8 cellular contexts compared by ENCODE assay signal in the genomic region with DNA sequence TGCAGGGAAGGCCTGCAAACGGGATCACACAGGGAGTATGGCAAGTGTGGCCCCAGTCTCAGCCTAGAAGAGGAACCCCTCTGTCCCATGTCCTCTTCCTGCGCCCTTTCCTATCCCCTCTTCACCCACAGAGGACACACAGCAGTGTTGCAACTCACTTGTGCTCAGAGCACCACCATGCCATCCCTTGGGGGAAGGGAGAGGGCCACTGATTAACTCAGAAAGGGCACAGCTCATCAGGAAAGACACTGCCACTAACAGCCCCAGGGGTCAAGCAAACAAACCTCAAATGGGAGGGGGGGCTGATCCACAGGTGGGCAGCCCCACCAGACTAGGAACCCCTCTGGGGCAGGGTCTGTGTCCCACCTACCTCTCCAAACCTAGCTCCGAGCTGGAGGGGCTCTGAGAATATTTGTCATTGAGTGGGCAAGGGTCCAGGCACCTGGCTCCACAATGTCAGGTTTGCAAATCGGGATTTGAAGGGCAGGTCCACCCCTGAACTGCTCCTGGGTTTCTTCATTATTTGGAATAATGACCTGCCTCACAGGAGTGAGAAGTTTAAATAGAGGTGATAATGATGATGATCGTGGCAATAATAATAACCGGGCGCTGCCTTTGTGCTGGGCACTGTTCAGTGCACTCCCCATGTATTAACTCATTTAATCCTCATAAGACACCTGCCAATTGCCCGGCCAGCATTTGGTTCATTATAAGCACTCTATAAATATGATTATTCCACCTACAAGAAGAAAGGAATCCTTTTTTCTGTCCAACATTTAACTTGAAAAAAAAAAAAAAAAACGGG. TPM values are rescaled to one million over a fixed set of nuclear protein-coding genes. Genes with fewer than 3 reads are reported as not detected.
DNase-seq lines count a peak whose midpoint lies in the region; TF ChIP-seq lines count a peak whose summit lies in the region.

No MANE protein-coding gene starts in this region.

- H3K9me3 ChIP-seq in iPS-18c (ENCODE audit: control insufficient read depth, insufficient read depth, low read length), result peaks cover 4% of the 10 kb centered on the region
- H3K9me3 ChIP-seq in suprapubic skin, result no peaks in the 10 kb centered on the region

- H3K27ac Mint-ChIP-seq in T-helper 1 cell treated with Interleukin-12 subunit alpha and Interleukin-12 subunit beta and Interleukin-4 antibody, amounts not matched to agents 30 μg/mL and 1 μg/mL, for 36 hours, result peak overlapping the region; percentile 89
- peak overlapping the region; percentile 87 for H3K27ac Mint-ChIP-seq in activated T-helper 2 cell treated with anti-CD3 and anti-CD28 coated beads, Interferon-gamma antibody, Interleukin-2, Interleukin-4, amounts not matched to agents 10 μg/mL and 5 μg/mL and 100 μg/mL, durations not matched to agents 14 hours and 24 hours and 36 hours

- no peak for TF ChIP-seq CTCF in suprapubic skin (IDR thresholded peaks at IDR 0.05)

- H3K4me3 Mint-ChIP-seq in T-helper 1 cell treated with Interleukin-12 subunit alpha and Interleukin-12 subunit beta and Interleukin-4 antibody, amounts not matched to agents 30 μg/mL and 1 μg/mL, for 36 hours, result peak overlapping the region; percentile 96
- peak overlapping the region; percentile 95 for H3K4me3 Mint-ChIP-seq in activated T-helper 2 cell treated with anti-CD3 and anti-CD28 coated beads, Interferon-gamma antibody, Interleukin-2, Interleukin-4, amounts not matched to agents 10 μg/mL and 5 μg/mL and 100 μg/mL, durations not matched to agents 14 hours and 24 hours and 36 hours (ENCODE audit: low read depth)

- no peak for TF ChIP-seq EP300 in suprapubic skin (IDR thresholded peaks at IDR 0.05)

- 33% methylated on average over 9 of the region's 9 CpGs for WGBS in suprapubic skin

- no peaks in the 10 kb centered on the region for H3K9me3 Mint-ChIP-seq in T-helper 1 cell treated with Interleukin-12 subunit alpha and Interleukin-12 subunit beta and Interleukin-4 antibody, amounts not matched to agents 30 μg/mL and 1 μg/mL, for 36 hours
- no peaks in the 10 kb centered on the region for H3K9me3 Mint-ChIP-seq in activated T-helper 2 cell treated with anti-CD3 and anti-CD28 coated beads, Interferon-gamma antibody, Interleukin-2, Interleukin-4, amounts not matched to agents 10 μg/mL and 5 μg/mL and 100 μg/mL, durations not matched to agents 14 hours and 24 hours and 36 hours

- no peak for TF ChIP-seq POLR2A in suprapubic skin (IDR thresholded peaks at IDR 0.05)

- peaks cover 5% of the 10 kb centered on the region for H3K27me3 Mint-ChIP-seq in T-helper 1 cell treated with Interleukin-12 subunit alpha and Interleukin-12 subunit beta and Interleukin-4 antibody, amounts not matched to agents 30 μg/mL and 1 μg/mL, for 36 hours (ENCODE audit: low read depth)
- no peaks in the 10 kb centered on the region for H3K27me3 Mint-ChIP-seq in activated T-helper 2 cell treated with anti-CD3 and anti-CD28 coated beads, Interferon-gamma antibody, Interleukin-2, Interleukin-4, amounts not matched to agents 10 μg/mL and 5 μg/mL and 100 μg/mL, durations not matched to agents 14 hours and 24 hours and 36 hours (ENCODE audit: low read depth)

- H3K4me3 ChIP-seq in iPS-18c (ENCODE audit: insufficient read depth, low read depth, low read length) (peak overlapping the region; percentile 79; the same call in 1 of the 2 replicates), suprapubic skin (peak overlapping the region; percentile 88)

- no peak overlapping the region for H3K27ac ChIP-seq in suprapubic skin

- H3K4me1 Mint-ChIP-seq in T-helper 1 cell treated with Interleukin-12 subunit alpha and Interleukin-12 subunit beta and Interleukin-4 antibody, amounts not matched to agents 30 μg/mL and 1 μg/mL, for 36 hours (ENCODE audit: low read depth), result peaks cover 33% of the 10 kb centered on the region
- H3K4me1 Mint-ChIP-seq in activated T-helper 2 cell treated with anti-CD3 and anti-CD28 coated beads, Interferon-gamma antibody, Interleukin-2, Interleukin-4, amounts not matched to agents 10 μg/mL and 5 μg/mL and 100 μg/mL, durations not matched to agents 14 hours and 24 hours and 36 hours (ENCODE audit: low read depth), result peaks cover 14% of the 10 kb centered on the region

- H3K36me3 Mint-ChIP-seq in T-helper 1 cell treated with Interleukin-12 subunit alpha and Interleukin-12 subunit beta and Interleukin-4 antibody, amounts not matched to agents 30 μg/mL and 1 μg/mL, for 36 hours (ENCODE audit: low read depth), result no peaks in the 10 kb centered on the region
- no peaks in the 10 kb centered on the region for H3K36me3 Mint-ChIP-seq in activated T-helper 2 cell treated with anti-CD3 and anti-CD28 coated beads, Interferon-gamma antibody, Interleukin-2, Interleukin-4, amounts not matched to agents 10 μg/mL and 5 μg/mL and 100 μg/mL, durations not matched to agents 14 hours and 24 hours and 36 hours (ENCODE audit: low read depth)

- DNase-seq in T-helper 1 cell (no peak), suprapubic skin (ENCODE audit: low spot score in 2 of 2) (no peak), RKO (ENCODE audit: low spot score) (no peak), DMS79 (lab: John Stamatoyannopoulos, UW) (no peak), NCI-H2029 (lab: John Stamatoyannopoulos, UW) (no peak)
- DNase-seq in activated T-helper 2 cell treated with anti-CD3 and anti-CD28 coated beads, Interferon-gamma antibody, Interleukin-2, Interleukin-4, amounts not matched to agents 10 μg/mL and 5 μg/mL and 100 μg/mL, durations not matched to agents 14 hours and 24 hours and 36 hours (ENCODE audit: low spot score), result no peak

- no peaks in the 10 kb centered on the region for H3K27me3 ChIP-seq in suprapubic skin

- H3K36me3 ChIP-seq in suprapubic skin, result peaks cover 8% of the 10 kb centered on the region

- intact Hi-C loops in activated T-helper 2 cell treated with anti-CD3 and anti-CD28 coated beads, Interferon-gamma antibody, Interleukin-2, Interleukin-4, amounts not matched to agents 10 μg/mL and 5 μg/mL and 100 μg/mL, durations not matched to agents 14 hours and 24 hours and 36 hours (cut with micrococcal nuclease), result loop anchor here (5.0 kb wide), 1 partner anchor 111 kb away; no protein-coding TSS in a partner anchor

- peaks cover 37% of the 10 kb centered on the region for H3K4me1 ChIP-seq in suprapubic skin

RNA-seq across cellular contexts. Expression of a gene that starts 1.0 kb away (rescaled TPM):
- total RNA-seq in activated T-helper 2 cell treated with anti-CD3 and anti-CD28 coated beads, Interferon-gamma antibody, Interleukin-2, Interleukin-4, amounts not matched to agents 10 μg/mL and 5 μg/mL and 100 μg/mL, durations not matched to agents 14 hours and 24 hours and 36 hours, result 4.4 and 5.0 TPM in 2 replicates
- total RNA-seq in suprapubic skin, result 10 to 100 TPM; 25.0 to 33.0 (median 29.6) TPM

RNA-seq across cellular contexts. Expression of a gene that starts 41.9 kb away (rescaled TPM):
- not detected in 2 replicates for total RNA-seq in activated T-helper 2 cell treated with anti-CD3 and anti-CD28 coated beads, Interferon-gamma antibody, Interleukin-2, Interleukin-4, amounts not matched to agents 10 μg/mL and 5 μg/mL and 100 μg/mL, durations not matched to agents 14 hours and 24 hours and 36 hours
- 1 to 10 TPM in 2 of 4 donors, under 1 TPM in 1, not detected in 1; 0.38 to 1.3 (median 1.2) TPM for total RNA-seq in suprapubic skin

RNA-seq across cellular contexts. Expression of a gene that starts 55.1 kb away (rescaled TPM):
- 48.5 and 49.4 TPM in 2 replicates for total RNA-seq in activated T-helper 2 cell treated with anti-CD3 and anti-CD28 coated beads, Interferon-gamma antibody, Interleukin-2, Interleukin-4, amounts not matched to agents 10 μg/mL and 5 μg/mL and 100 μg/mL, durations not matched to agents 14 hours and 24 hours and 36 hours
- 100 to 1,000 TPM; 327 to 569 (median 449) TPM for total RNA-seq in suprapubic skin
